8 cellular contexts compared by ENCODE assay signal in the genomic region with DNA sequence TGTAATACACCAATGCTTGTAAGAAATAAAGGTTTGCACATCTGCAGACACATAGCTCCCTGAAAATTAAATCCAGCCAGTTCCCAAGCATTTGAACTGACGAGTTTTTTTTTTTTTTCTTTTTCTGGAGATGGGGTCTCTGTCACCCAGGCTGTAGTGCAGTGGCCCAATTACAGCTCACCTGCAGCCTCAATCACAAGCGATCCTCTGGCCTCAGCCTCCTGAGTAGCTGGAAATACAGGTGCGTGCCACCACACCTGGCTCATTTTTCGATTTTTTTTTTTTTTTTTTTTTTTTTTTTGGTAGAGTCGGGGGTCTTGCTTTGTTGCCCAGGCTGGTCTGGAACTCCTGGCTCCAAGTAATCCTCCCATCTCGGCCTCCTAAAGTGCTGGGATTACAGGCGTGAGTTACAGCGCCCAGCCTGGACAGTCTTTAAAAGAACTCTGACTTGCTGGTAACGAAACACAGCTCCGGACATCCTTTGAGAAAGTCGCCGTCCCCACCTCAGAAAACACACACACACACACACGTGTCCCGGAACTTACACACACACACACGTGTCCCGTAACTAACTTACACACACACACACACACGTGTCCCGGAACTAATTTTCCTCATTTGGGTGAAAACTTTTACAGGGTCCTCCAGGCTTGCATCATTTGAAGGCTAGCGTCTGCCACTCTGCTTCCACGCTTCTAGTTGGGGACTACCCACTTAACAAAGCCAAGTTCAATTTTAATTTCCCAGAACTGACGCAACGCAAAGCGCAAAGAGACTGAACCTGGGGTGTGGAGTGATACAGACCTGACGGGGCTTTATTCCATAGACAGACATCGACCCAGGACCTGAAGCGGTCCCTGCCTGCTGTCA. TPM values are rescaled to one million over a fixed set of nuclear protein-coding genes. Genes with fewer than 3 reads are reported as not detected.
DNase-seq lines count a peak whose midpoint lies in the region; ATAC-seq and TF ChIP-seq lines count a peak whose summit lies in the region.

No MANE protein-coding gene starts in this region.

- H3K36me3 ChIP-seq in left lung: peaks cover 0 to 27% of the 10 kb centered on the region in 2 donors

- peak; percentile 13 for DNase-seq in COLO829 (ENCODE audit: low spot score)
- peak; percentile 63 for DNase-seq in RPMI8226
- DNase-seq in chondrocyte (ENCODE audit: low spot score): no peak
- no peak for DNase-seq in left lung
- peak; percentile 2 to 14 for DNase-seq in stimulated activated CD8-positive, alpha-beta memory T cell treated with anti-CD3 and anti-CD28 coated beads, Interleukin-7, amount 100 ng/mL, for 4 hours (ENCODE audit: low read depth in 2 of 2)
- no peak for DNase-seq in mesenteric fat pad (ENCODE audit: low spot score)

- peak overlapping the region; percentile 42 to 75 for H3K27ac ChIP-seq in left lung

- peak; percentile 23 for ATAC-seq in GM19043 (IDR thresholded peaks at IDR 0.05; ENCODE audit: low read depth, unreplicated experiment)
- ATAC-seq in HG03342 (IDR thresholded peaks at IDR 0.05; ENCODE audit: unreplicated experiment): peak; percentile 32
- ATAC-seq in left lung: peak; percentile 71

- H3K27ac Mint-ChIP-seq in chondrocyte (ENCODE audit: unreplicated experiment): peak overlapping the region; percentile 81

- H3K4me1 Mint-ChIP-seq in chondrocyte (ENCODE audit: low read depth): peaks cover 20% of the 10 kb centered on the region

- no peaks in the 10 kb centered on the region for H3K27me3 ChIP-seq in left lung

- peak overlapping the region; percentile 92 to 99 for H3K4me3 ChIP-seq in left lung

- intact Hi-C loops in left lung (cut with DNase I): no loop called here

- TF ChIP-seq CTCF in chondrocyte (IDR thresholded peaks at IDR 0.05) (no peak), left lung (IDR thresholded peaks at IDR 0.05) (no peak)

- H3K36me3 Mint-ChIP-seq in chondrocyte (ENCODE audit: low read depth): peaks cover 14% of the 10 kb centered on the region

- peaks cover 0 to 9% of the 10 kb centered on the region in 2 donors for H3K4me1 ChIP-seq in left lung

- H3K4me3 Mint-ChIP-seq in chondrocyte (ENCODE audit: unreplicated experiment): peak overlapping the region; percentile 90

- no peaks in the 10 kb centered on the region for H3K9me3 ChIP-seq in left lung

- H3K9me3 Mint-ChIP-seq in chondrocyte (ENCODE audit: low read depth): peaks cover 2% of the 10 kb centered on the region

- no peaks in the 10 kb centered on the region for H3K27me3 Mint-ChIP-seq in chondrocyte (ENCODE audit: low read depth)

RNA-seq across cellular contexts. Expression of gene OCM2, which starts 18.6 kb away (rescaled TPM):
- total RNA-seq in chondrocyte (not detected in 3 replicates), left lung (not detected), mesenteric fat pad (not detected)

Comparison
In these comparisons a context has a peak if more than half of its experiments do, and no peak if none do; other contexts are left out.
1. DNase-seq: peak in COLO829 (single experiment), RPMI8226 (single experiment) and stimulated activated CD8-positive, alpha-beta memory T cell treated with anti-CD3 and anti-CD28 coated beads, Interleukin-7, amount 100 ng/mL, for 4 hours (2 of 2); none in chondrocyte (single experiment), left lung (0 of 2) and mesenteric fat pad (single experiment).
2. Peak in every context shown above with its lines, with median percentiles within 50 percentile points of each other: ATAC-seq.